ENCODE assay signal across 7 cellular contexts in genomic region chr1:89633103-89633744, GRCh38. TPM values are rescaled to one million over a fixed set of nuclear protein-coding genes. Genes with fewer than 3 reads are reported as not detected.
DNase-seq lines count a peak whose midpoint lies in the region; ATAC-seq and TF ChIP-seq lines count a peak whose summit lies in the region.

Gene LRRC8C (plus strand): TSS chr1:89633120. CDS start chr1:89686474, 53,354 bp downstream.

- no peaks in the 10 kb centered on the region for H3K36me3 ChIP-seq in ascending aorta

- no peaks in the 10 kb centered on the region for H3K9me3 ChIP-seq in ascending aorta

- no peak for TF ChIP-seq CTCF in GM12864 (IDR thresholded peaks at IDR 0.05; ENCODE audit: low read depth, low read length, missing control alignments)
- no peak for TF ChIP-seq CTCF in ascending aorta (IDR thresholded peaks at IDR 0.05)

- H3K27me3 ChIP-seq in ascending aorta, result no peaks in the 10 kb centered on the region

- no peaks in the 10 kb centered on the region for H3K4me1 ChIP-seq in ascending aorta

- intact Hi-C loops in T-helper 1 cell treated with Interleukin-12 subunit alpha and Interleukin-12 subunit beta and Interleukin-4 antibody, amounts not matched to agents 30 ng/mL and 1 ng/mL, for 36 hours (cut with micrococcal nuclease), result loop anchor here (2.0 kb wide), 4 partner anchors 66 to 362 kb away; partner anchors contain the start of gene ZNF326
- intact Hi-C loops in ascending aorta (cut with DNase I) (loop anchor here (5.0 kb wide), 1 partner anchor 364 kb away; the partner anchor contains the start of gene ZNF326), sciatic nerve (cut with DNase I) (loop anchor here (5.0 to 10.0 kb wide), 3 partner anchors 108 to 148 kb away; partner anchors contain the start of gene LRRC8B)

- peak within 1 kb of the TSS; percentile 89 to 95 for H3K27ac ChIP-seq in ascending aorta

- peak; percentile 45 for ATAC-seq in GM21825 (IDR thresholded peaks at IDR 0.05; ENCODE audit: unreplicated experiment)
- peak; percentile 58 for ATAC-seq in sciatic nerve

- H3K4me3 ChIP-seq in GM12864 (ENCODE audit: low read depth, low read length), result peak within 1 kb of the TSS; percentile 83
- H3K4me3 ChIP-seq in Jurkat, Clone E6-1 (ENCODE audit: low read length), result peak within 1 kb of the TSS; percentile 71
- H3K4me3 ChIP-seq in ascending aorta, result peak within 1 kb of the TSS; percentile 89 to 98

- DNase-seq in GM12864 (ENCODE audit: low read depth), result no peak
- DNase-seq in Jurkat, Clone E6-1 (ENCODE audit: low read depth, low spot score), result peak; percentile 36
- peak; percentile 12 to 76 for DNase-seq in ascending aorta (ENCODE audit: low spot score in 2 of 2)
- peak; percentile 58 for DNase-seq in hepatic stellate cell (ENCODE audit: low spot score)
- peak; percentile 76 for DNase-seq in sciatic nerve (ENCODE audit: low spot score)

RNA-seq across cellular contexts. Expression of gene LRRC8C, which starts in this region (rescaled TPM):
- polyA plus RNA-seq in Jurkat, Clone E6-1 (2012; ENCODE audit: insufficient read depth, insufficient read length), result 6.2 TPM
- 44.7 and 46.8 TPM in 2 replicates for total RNA-seq in T-helper 1 cell treated with Interleukin-12 subunit alpha and Interleukin-12 subunit beta and Interleukin-4 antibody, amounts not matched to agents 30 ng/mL and 1 ng/mL, for 36 hours
- total RNA-seq in ascending aorta (7.5 TPM), sciatic nerve (19.6 TPM)
